In the genomic region with DNA sequence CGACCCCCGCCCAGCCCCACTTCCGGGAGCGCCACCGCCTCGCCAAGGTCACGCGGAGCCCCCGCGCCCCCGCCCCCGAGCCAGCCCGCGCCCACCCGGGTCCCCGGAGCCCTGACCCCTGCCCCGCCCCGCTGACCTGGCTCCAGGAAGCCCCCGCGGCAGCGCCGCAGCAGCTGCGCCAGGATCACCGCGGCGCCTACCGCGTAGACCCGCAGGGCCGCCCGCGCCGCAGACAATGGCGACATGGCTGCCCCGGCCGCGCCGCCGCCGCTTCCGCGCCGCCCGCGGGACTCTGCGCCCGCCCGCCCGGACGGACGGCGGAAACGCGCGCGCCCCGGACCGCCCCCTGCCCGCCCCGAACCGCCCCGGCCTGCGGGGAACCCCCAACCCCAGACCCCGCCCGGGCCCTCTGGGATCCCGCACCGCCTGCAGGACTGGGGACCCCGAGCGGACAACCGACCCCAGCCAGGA, we compare ENCODE assay signal across 8 cellular contexts. TPM values are rescaled to one million over a fixed set of nuclear protein-coding genes. Genes with fewer than 3 reads are reported as not detected.
DNase-seq lines count a peak whose midpoint lies in the region; ATAC-seq and TF ChIP-seq lines count a peak whose summit lies in the region.

A gene with protein sequence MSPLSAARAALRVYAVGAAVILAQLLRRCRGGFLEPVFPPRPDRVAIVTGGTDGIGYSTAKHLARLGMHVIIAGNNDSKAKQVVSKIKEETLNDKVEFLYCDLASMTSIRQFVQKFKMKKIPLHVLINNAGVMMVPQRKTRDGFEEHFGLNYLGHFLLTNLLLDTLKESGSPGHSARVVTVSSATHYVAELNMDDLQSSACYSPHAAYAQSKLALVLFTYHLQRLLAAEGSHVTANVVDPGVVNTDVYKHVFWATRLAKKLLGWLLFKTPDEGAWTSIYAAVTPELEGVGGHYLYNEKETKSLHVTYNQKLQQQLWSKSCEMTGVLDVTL (minus strand): TSS at position 296 of the 471 bp plus-strand sequence. CDS start 51 bp downstream, at position 245.
A gene (minus strand): TSS at position 296 of the 471 bp plus-strand sequence. CDS start 10,257 bp downstream, outside the sequence.

- H3K27me3 ChIP-seq in brain microvascular endothelial cell (replicated peaks) (no peaks in the 10 kb centered on the region), kidney epithelial cell (ENCODE audit: control insufficient read depth, insufficient read depth, low read length) (no peaks in the 10 kb centered on the region)

- TF ChIP-seq CTCF in brain microvascular endothelial cell (IDR thresholded peaks at IDR 0.05; ENCODE audit: low read depth, low read length, missing control alignments): no peak
- TF ChIP-seq CTCF in kidney epithelial cell (IDR thresholded peaks at IDR 0.05; ENCODE audit: insufficient read depth, low read length, poor library complexity, severe bottlenecking): no peak

- H3K9me3 ChIP-seq in SK-N-MC (ENCODE audit: low read depth, low read length): no peaks in the 10 kb centered on the region

- H3K36me3 ChIP-seq in SK-N-MC (ENCODE audit: insufficient read depth, low read length) (peaks cover 6% of the 10 kb centered on the region), brain microvascular endothelial cell (replicated peaks) (peaks cover 3% of the 10 kb centered on the region), kidney epithelial cell (ENCODE audit: control insufficient read depth, insufficient read depth, low read length) (no peaks in the 10 kb centered on the region)

- in situ Hi-C loops in brain microvascular endothelial cell (cut with HindIII; ENCODE audit: low pct_ligation_motif_present, low sequenced_read_pairs): no loop called here

- TF ChIP-seq POLR2A in GM10847 (IDR thresholded peaks at IDR 0.05; ENCODE audit: extremely low read depth, insufficient read length): peak; percentile 77

- peak; percentile 72 for ATAC-seq in HG02759 (IDR thresholded peaks at IDR 0.05; ENCODE audit: unreplicated experiment)

- no peak for DNase-seq in SK-N-MC (ENCODE audit: low read depth, low spot score)
- no peak for DNase-seq in brain microvascular endothelial cell
- no peak for DNase-seq in kidney epithelial cell (ENCODE audit: low read depth)
- peak; percentile 43 for DNase-seq in stimulated activated CD4-positive, alpha-beta T cell treated with anti-CD3 and anti-CD28 coated beads, Interleukin-4, amount 100 ng/mL, for 24 hours
- no peak for DNase-seq in NCI-H526 (lab: John Stamatoyannopoulos, UW)
- no peak for DNase-seq in SKM-1 treated with dmso at 0.1 percent for 144 hours (lab: John Stamatoyannopoulos, UW; ENCODE audit: unreplicated experiment)

- peak within 1 kb of the TSS; percentile 86 for H3K9ac ChIP-seq in SK-N-MC (ENCODE audit: insufficient read length)

- peak within 1 kb of the TSS; percentile 90 for H3K4me3 ChIP-seq in SK-N-MC
- peak within 1 kb of the TSS; percentile 72 for H3K4me3 ChIP-seq in brain microvascular endothelial cell (ENCODE audit: low read depth, low read length)
- peak within 1 kb of the TSS; percentile 86 for H3K4me3 ChIP-seq in kidney epithelial cell (ENCODE audit: low read depth, low read length)

- H3K27ac ChIP-seq in SK-N-MC (peak within 1 kb of the TSS; percentile 54; the same call in 1 of the 2 replicates), brain microvascular endothelial cell (peak within 1 kb of the TSS; percentile 72)

RNA-seq across cellular contexts. Expression of the first gene that starts in this region (rescaled TPM):
- 31.2 and 41.9 TPM in 2 replicates for total RNA-seq in kidney epithelial cell

RNA-seq across cellular contexts. Expression of the second gene that starts in this region (rescaled TPM):
- 42.8 and 48.3 TPM in 2 replicates for total RNA-seq in kidney epithelial cell
